In the genomic region with DNA sequence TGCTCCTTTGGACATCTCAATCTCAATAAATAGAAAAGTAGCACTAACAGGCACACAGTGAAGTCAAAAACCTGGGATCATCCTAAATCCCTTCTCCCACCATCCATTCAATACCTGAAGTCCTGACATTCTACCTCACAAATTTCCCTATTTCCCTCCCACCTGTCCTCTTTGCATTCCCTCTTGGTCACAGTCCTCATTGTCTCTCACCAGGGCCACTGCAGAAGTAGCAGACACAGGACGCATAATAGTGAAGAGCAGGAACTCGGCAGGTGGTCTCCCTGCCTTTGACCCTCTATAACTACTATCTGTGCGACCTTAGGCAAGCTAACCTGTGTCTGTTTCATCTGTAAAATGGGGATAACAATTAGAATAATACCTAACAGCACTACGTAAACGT, we compare ENCODE assay signal across 1 cellular context.
TF ChIP-seq lines count a peak whose summit lies in the region.

No MANE protein-coding gene starts in this region.

TF ChIP-seq in GM23338, 12 proteins besides CTCF, POLR2A, EP300 and RAD21:
- TF ChIP-seq JUNB (IDR thresholded peaks at IDR 0.05; ENCODE audit: unreplicated experiment) (no peak), POLR2AphosphoS5 (IDR thresholded peaks at IDR 0.05; ENCODE audit: low read depth) (0 out of 2 replicates have a peak, but pooled peaks have one; percentile 28)
- TF ChIP-seq, protein P1, sequence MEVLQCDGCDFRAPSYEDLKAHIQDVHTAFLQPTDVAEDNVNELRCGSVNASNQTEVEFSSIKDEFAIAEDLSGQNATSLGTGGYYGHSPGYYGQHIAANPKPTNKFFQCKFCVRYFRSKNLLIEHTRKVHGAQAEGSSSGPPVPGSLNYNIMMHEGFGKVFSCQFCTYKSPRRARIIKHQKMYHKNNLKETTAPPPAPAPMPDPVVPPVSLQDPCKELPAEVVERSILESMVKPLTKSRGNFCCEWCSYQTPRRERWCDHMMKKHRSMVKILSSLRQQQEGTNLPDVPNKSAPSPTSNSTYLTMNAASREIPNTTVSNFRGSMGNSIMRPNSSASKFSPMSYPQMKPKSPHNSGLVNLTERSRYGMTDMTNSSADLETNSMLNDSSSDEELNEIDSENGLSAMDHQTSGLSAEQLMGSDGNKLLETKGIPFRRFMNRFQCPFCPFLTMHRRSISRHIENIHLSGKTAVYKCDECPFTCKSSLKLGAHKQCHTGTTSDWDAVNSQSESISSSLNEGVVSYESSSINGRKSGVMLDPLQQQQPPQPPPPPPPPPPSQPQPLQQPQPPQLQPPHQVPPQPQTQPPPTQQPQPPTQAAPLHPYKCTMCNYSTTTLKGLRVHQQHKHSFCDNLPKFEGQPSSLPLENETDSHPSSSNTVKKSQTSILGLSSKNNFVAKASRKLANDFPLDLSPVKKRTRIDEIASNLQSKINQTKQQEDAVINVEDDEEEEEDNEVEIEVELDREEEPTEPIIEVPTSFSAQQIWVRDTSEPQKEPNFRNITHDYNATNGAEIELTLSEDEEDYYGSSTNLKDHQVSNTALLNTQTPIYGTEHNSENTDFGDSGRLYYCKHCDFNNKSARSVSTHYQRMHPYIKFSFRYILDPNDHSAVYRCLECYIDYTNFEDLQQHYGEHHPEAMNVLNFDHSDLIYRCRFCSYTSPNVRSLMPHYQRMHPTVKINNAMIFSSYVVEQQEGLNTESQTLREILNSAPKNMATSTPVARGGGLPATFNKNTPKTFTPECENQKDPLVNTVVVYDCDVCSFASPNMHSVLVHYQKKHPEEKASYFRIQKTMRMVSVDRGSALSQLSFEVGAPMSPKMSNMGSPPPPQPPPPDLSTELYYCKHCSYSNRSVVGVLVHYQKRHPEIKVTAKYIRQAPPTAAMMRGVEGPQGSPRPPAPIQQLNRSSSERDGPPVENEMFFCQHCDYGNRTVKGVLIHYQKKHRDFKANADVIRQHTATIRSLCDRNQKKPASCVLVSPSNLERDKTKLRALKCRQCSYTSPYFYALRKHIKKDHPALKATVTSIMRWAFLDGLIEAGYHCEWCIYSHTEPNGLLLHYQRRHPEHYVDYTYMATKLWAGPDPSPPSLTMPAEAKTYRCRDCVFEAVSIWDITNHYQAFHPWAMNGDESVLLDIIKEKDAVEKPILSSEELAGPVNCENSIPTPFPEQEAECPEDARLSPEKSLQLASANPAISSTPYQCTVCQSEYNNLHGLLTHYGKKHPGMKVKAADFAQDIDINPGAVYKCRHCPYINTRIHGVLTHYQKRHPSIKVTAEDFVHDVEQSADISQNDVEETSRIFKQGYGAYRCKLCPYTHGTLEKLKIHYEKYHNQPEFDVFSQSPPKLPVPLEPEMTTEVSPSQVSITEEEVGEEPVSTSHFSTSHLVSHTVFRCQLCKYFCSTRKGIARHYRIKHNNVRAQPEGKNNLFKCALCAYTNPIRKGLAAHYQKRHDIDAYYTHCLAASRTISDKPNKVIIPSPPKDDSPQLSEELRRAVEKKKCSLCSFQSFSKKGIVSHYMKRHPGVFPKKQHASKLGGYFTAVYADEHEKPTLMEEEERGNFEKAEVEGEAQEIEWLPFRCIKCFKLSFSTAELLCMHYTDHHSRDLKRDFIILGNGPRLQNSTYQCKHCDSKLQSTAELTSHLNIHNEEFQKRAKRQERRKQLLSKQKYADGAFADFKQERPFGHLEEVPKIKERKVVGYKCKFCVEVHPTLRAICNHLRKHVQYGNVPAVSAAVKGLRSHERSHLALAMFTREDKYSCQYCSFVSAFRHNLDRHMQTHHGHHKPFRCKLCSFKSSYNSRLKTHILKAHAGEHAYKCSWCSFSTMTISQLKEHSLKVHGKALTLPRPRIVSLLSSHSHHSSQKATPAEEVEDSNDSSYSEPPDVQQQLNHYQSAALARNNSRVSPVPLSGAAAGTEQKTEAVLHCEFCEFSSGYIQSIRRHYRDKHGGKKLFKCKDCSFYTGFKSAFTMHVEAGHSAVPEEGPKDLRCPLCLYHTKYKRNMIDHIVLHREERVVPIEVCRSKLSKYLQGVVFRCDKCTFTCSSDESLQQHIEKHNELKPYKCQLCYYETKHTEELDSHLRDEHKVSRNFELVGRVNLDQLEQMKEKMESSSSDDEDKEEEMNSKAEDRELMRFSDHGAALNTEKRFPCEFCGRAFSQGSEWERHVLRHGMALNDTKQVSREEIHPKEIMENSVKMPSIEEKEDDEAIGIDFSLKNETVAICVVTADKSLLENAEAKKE (CRISPR knock-in tag; IDR thresholded peaks at IDR 0.05), result peak; percentile 60; the same call in 1 of the 2 replicates
TF ChIP-seq in GM23338: peak in this region for 2.
